In genomic region chr12:23559268-23559753, GRCh38 we compare ENCODE assay signal across 21 cellular contexts.
"Had no signal": no experiment of that assay in that cellular context is flagged by ENCODE, and none has a peak within 500 bp of the region (broad histone marks: within the 10 kb centered on the region; RNA-seq: fewer than 3 reads in every experiment).

No MANE protein-coding gene starts in this region.

- ATAC-seq: activated T-cell treated with anti-CD3 and anti-CD28 coated beads, Interleukin-2, amount 50 U/mL, for 72 hours; Panc1; Right ventricle myocardium inferior; T-cell had no signal

- H3K27ac ChIP-seq: SK-N-MC, VCaP had no signal

- H3K4me3 ChIP-seq: SK-N-MC had no signal

- DNase-seq: activated CD4-positive, alpha-beta memory T cell treated with anti-CD3 and anti-CD28 coated beads, Interleukin-2, amount 10 ng/mL, durations not matched to agents 7 days and 5 days; activated CD4-positive, alpha-beta T cell treated with anti-CD3 and anti-CD28 coated beads, Interleukin-2, amount 50 U/mL, for 1 hour; activated CD4-positive, CD25-positive, alpha-beta regulatory T cell; activated CD8-positive, alpha-beta memory T cell treated with anti-CD3 and anti-CD28 coated beads, Interleukin-2, amount 50 U/mL, for 4 hours; activated gamma-delta T cell treated with Interleukin-2 at 50 U/mL for 16 hours; activated naive CD4-positive, alpha-beta T cell treated with anti-CD3 and anti-CD28 coated beads, Interleukin-2, amount 10 ng/mL, durations not matched to agents 7 days and 5 days; activated naive CD8-positive, alpha-beta T cell treated with anti-CD3 and anti-CD28 coated beads for 36 hours; activated T-cell treated with anti-CD3 and anti-CD28 coated beads, Interleukin-2, amount 50 U/mL, for 72 hours; NCI-H1092; NCI-H1417; NCI-H1930; NCI-H2171; NCI-H2227 treated with DMSO at 0.1 percent for 48 hours; NCI-H526; NCI-H82; RPMI8226; T-cell had no signal
